15 cellular contexts compared by ENCODE assay signal in genomic region chr2:196162586-196163180, GRCh38. TPM values are rescaled to one million over a fixed set of nuclear protein-coding genes. Genes with fewer than 3 reads are reported as not detected.
DNase-seq lines count a peak whose midpoint lies in the region; ATAC-seq and TF ChIP-seq lines count a peak whose summit lies in the region.
"Had no signal": no experiment of that assay in that cellular context is flagged by ENCODE, and none has a peak within 500 bp of the region (broad histone marks: within the 10 kb centered on the region; RNA-seq: fewer than 3 reads in every experiment).

No MANE protein-coding gene starts in this region.

- H2BK5ac ChIP-seq in trophoblast cell (ENCODE audit: low read depth, low read length, poor library complexity), result no peak overlapping the region

- no peak overlapping the region for H3K4ac ChIP-seq in trophoblast cell (ENCODE audit: low read depth, low read length)

- H3K4me1 Mint-ChIP-seq in MCF 10A (ENCODE audit: insufficient read depth, unreplicated experiment) (peaks cover 26% of the 10 kb centered on the region), endodermal cell (peaks cover 2% of the 10 kb centered on the region)

- POLR2A ChIA-PET in MCF 10A (lab: Yijun Ruan, JAX) (interaction anchor here (1.0 to 6.3 kb wide), 2 partner anchors 8 to 71 kb away, joined by 3 to 50 read pairs; partner anchors contain the start of gene STK17B), OCI-LY7 (lab: Charles Lee) (interaction anchor here (0.6 to 6.7 kb wide), 13 partner anchors 9 to 113 kb away, joined by 3 to 110 read pairs (median 4); partner anchors contain the start of gene STK17B)

- H4K12ac ChIP-seq in trophoblast cell (ENCODE audit: low read depth, low read length), result no peak overlapping the region

- WGBS in endodermal cell (ENCODE audit: insufficient coverage in 1 of 2, insufficient read length in 1 of 2), 2 experiments, result 95 to 100% methylated on average over 2 to 6 of the region's 6 CpGs
- WGBS in trophoblast cell (ENCODE audit: extremely low coverage, insufficient coverage, insufficient read length), result no CpG with 5 or more reads among the region's 6 CpGs

- H2AFZ ChIP-seq in OCI-LY7 (ENCODE audit: low read length) (no peak overlapping the region), trophoblast cell (ENCODE audit: insufficient read depth, low read length, poor library complexity) (no peak overlapping the region)

- no peak overlapping the region for H2BK12ac ChIP-seq in trophoblast cell (ENCODE audit: low read length)

- H3K4me3 ChIP-seq in breast epithelium, result no peak overlapping the region
- peak overlapping the region; percentile 44 for H3K4me3 ChIP-seq in OCI-LY7 (ENCODE audit: low read depth, low read length, poor library complexity, severe bottlenecking)
- H3K4me3 ChIP-seq in endodermal cell (ENCODE audit: low read length), result no peak overlapping the region
- no peak overlapping the region for H3K4me3 ChIP-seq in trophoblast cell (ENCODE audit: low read depth, low read length)
- H3K4me3 ChIP-seq: HAP-1, MG63, thoracic aorta had no signal

- no peak for TF ChIP-seq CTCF in MCF 10A (IDR thresholded peaks at IDR 0.05; ENCODE audit: unreplicated experiment)
- TF ChIP-seq CTCF in breast epithelium (IDR thresholded peaks at IDR 0.05), result no peak
- no peak for TF ChIP-seq CTCF in OCI-LY7 (conservative IDR thresholded peaks at IDR 0.05; ENCODE audit: low read length)
- no peak for TF ChIP-seq CTCF in endodermal cell (conservative IDR thresholded peaks at IDR 0.05)

- CTCF ChIA-PET in MCF 10A (lab: Yijun Ruan, JAX) (interaction anchor here (0.7 to 1.2 kb wide), 4 partner anchors 9 to 175 kb away, joined by 3 to 6 read pairs (median 3); partner anchors contain the start of genes DNAH7 and STK17B), OCI-LY7 (lab: Charles Lee; ENCODE audit: unreplicated experiment) (interaction anchor here (0.8 kb wide), 1 partner anchor 114 kb away, joined by 3 read pairs; no protein-coding TSS in a partner anchor)

- no TSS peak for BruUV-seq in MCF 10A (replicated peaks; lab: Mats Ljungman, UMichigan)
- no TSS peak for BruUV-seq in OCI-LY7 (replicated peaks; lab: Mats Ljungman, UMichigan)

- H3K9me3 ChIP-seq in breast epithelium (no peaks in the 10 kb centered on the region), OCI-LY7 (ENCODE audit: low read length) (no peaks in the 10 kb centered on the region), endodermal cell (ENCODE audit: control insufficient read depth, low read length) (no peaks in the 10 kb centered on the region), trophoblast cell (ENCODE audit: insufficient read depth, low read depth, low read length) (no peaks in the 10 kb centered on the region)
- H3K9me3 ChIP-seq: HAP-1, heart right ventricle, MG63, thoracic aorta had no signal

- H3K14ac ChIP-seq in trophoblast cell (ENCODE audit: low read length), result no peak overlapping the region

- H3K27ac ChIP-seq in breast epithelium (no peak overlapping the region), OCI-LY7 (ENCODE audit: low read depth, low read length, poor library complexity, severe bottlenecking) (peak overlapping the region; percentile 82), endodermal cell (ENCODE audit: low read depth, low read length) (no peak overlapping the region), caudate nucleus (ENCODE audit: low read depth, low read length) (no peak overlapping the region), trophoblast cell (ENCODE audit: low read depth, low read length) (no peak overlapping the region)
- H3K27ac ChIP-seq: thoracic aorta had no signal

- H3K36me3 Mint-ChIP-seq in MCF 10A (ENCODE audit: insufficient read depth, unreplicated experiment), result peaks cover 35% of the 10 kb centered on the region
- H3K36me3 Mint-ChIP-seq in endodermal cell (ENCODE audit: low read depth), result peaks cover 10% of the 10 kb centered on the region

- H4K20me1 ChIP-seq in OCI-LY7 (ENCODE audit: insufficient read depth, low read length), result peaks cover 36% of the 10 kb centered on the region

- no peak overlapping the region for H3K18ac ChIP-seq in trophoblast cell (ENCODE audit: low read length)

- no peaks in the 10 kb centered on the region for H3K9me3 Mint-ChIP-seq in MCF 10A (ENCODE audit: unreplicated experiment)
- H3K9me3 Mint-ChIP-seq in endodermal cell, result no peaks in the 10 kb centered on the region

- H3K23ac ChIP-seq in trophoblast cell (ENCODE audit: low read length), result no peak overlapping the region

- no peak overlapping the region for H2AK5ac ChIP-seq in trophoblast cell (ENCODE audit: low read length)

- no peak overlapping the region for H3K4me3 Mint-ChIP-seq in MCF 10A (ENCODE audit: unreplicated experiment)
- no peak overlapping the region for H3K4me3 Mint-ChIP-seq in endodermal cell

- no peak overlapping the region for H4K8ac ChIP-seq in trophoblast cell (ENCODE audit: low read depth, low read length)

- peaks cover 100% of the 10 kb centered on the region for H3K79me2 ChIP-seq in OCI-LY7 (ENCODE audit: insufficient read depth, low read depth, low read length)
- peaks cover 3% of the 10 kb centered on the region for H3K79me2 ChIP-seq in trophoblast cell (ENCODE audit: control insufficient read depth, insufficient read depth, low read length, poor library complexity)

- no peaks in the 10 kb centered on the region for H3K36me3 ChIP-seq in breast epithelium
- H3K36me3 ChIP-seq in OCI-LY7 (ENCODE audit: insufficient read depth, low read length), result peaks cover 96% of the 10 kb centered on the region
- H3K36me3 ChIP-seq in endodermal cell (ENCODE audit: control insufficient read depth, insufficient read depth, low read length), result no peaks in the 10 kb centered on the region
- H3K36me3 ChIP-seq in trophoblast cell (ENCODE audit: control insufficient read depth in 1 of 2, insufficient read depth in 2 of 2, low read length in 2 of 2), result peaks cover 6 to 8% of the 10 kb centered on the region in 2 experiments
- H3K36me3 ChIP-seq: HAP-1 had no signal

- DNase-seq in MCF 10A (ENCODE audit: unreplicated experiment) (no peak), breast epithelium (ENCODE audit: low spot score in 2 of 2) (no peak), OCI-LY7 (ENCODE audit: low spot score) (no peak), endodermal cell (no peak), caudate nucleus (lab: John Stamatoyannopoulos, UW) (no peak), trophoblast cell (no peak)
- DNase-seq in NK-92 treated with Interleukin-12 subunit alpha and Interleukin-12 subunit beta, amount 100 ng/mL, for 24 hours (lab: John Stamatoyannopoulos, UW), result no peak
- DNase-seq: activated CD4-positive, alpha-beta T cell treated with anti-CD3 and anti-CD28 coated beads for 1 hour; effector CD8-positive, alpha-beta T cell; GDM1; heart right ventricle; MG63 had no signal

- intact Hi-C loops in MCF 10A (cut with micrococcal nuclease) (loop anchor here (10.0 kb wide), 1 partner anchor 172 kb away; no protein-coding TSS in a partner anchor), breast epithelium (cut with DNase I; ENCODE audit: low total_unique reads) (no loop called here), OCI-LY7 (cut with micrococcal nuclease; ENCODE audit: unreplicated experiment) (no loop called here)

- H3K27me3 Mint-ChIP-seq in MCF 10A (ENCODE audit: insufficient read depth, unreplicated experiment) (no peaks in the 10 kb centered on the region), endodermal cell (ENCODE audit: insufficient read depth) (no peaks in the 10 kb centered on the region)

- no peak for TF ChIP-seq POLR2A in breast epithelium (IDR thresholded peaks at IDR 0.05)

- no peak overlapping the region for H4K91ac ChIP-seq in trophoblast cell (ENCODE audit: low read depth, low read length)

- H3K27me3 ChIP-seq in breast epithelium, result no peaks in the 10 kb centered on the region
- no peaks in the 10 kb centered on the region for H3K27me3 ChIP-seq in endodermal cell (ENCODE audit: control insufficient read depth, insufficient read depth, low read length, poor library complexity, severe bottlenecking)
- H3K27me3 ChIP-seq in trophoblast cell (ENCODE audit: insufficient read depth, low read length), result no peaks in the 10 kb centered on the region
- H3K27me3 ChIP-seq: heart right ventricle, MG63 had no signal

- no peak overlapping the region for H3K9ac ChIP-seq in endodermal cell (ENCODE audit: extremely low read depth, low read length, poor library complexity, severe bottlenecking)
- H3K9ac ChIP-seq in trophoblast cell (ENCODE audit: low read length), result no peak overlapping the region

- H3K79me1 ChIP-seq in trophoblast cell (ENCODE audit: low read length), result peaks cover 3% of the 10 kb centered on the region

- peak overlapping the region; percentile 57 for H3K4me2 ChIP-seq in OCI-LY7 (ENCODE audit: low read length)
- no peak overlapping the region for H3K4me2 ChIP-seq in trophoblast cell (ENCODE audit: low read length)

- H3K9me2 ChIP-seq in OCI-LY7 (ENCODE audit: insufficient read depth, low read length), result no peaks in the 10 kb centered on the region

- H2BK120ac ChIP-seq in trophoblast cell (ENCODE audit: insufficient read depth, low read length, poor library complexity), result no peak overlapping the region

- peak overlapping the region; percentile 35 for H3K27ac Mint-ChIP-seq in MCF 10A (ENCODE audit: low read depth, unreplicated experiment)
- H3K27ac Mint-ChIP-seq in endodermal cell, result peak overlapping the region; percentile 26

- H3K4me1 ChIP-seq in breast epithelium, result no peaks in the 10 kb centered on the region
- H3K4me1 ChIP-seq in OCI-LY7 (ENCODE audit: insufficient read depth, low read length, poor library complexity, severe bottlenecking), result peaks cover 100% of the 10 kb centered on the region
- H3K4me1 ChIP-seq in endodermal cell (ENCODE audit: control insufficient read depth, insufficient read depth, low read length), result no peaks in the 10 kb centered on the region
- peaks cover 0 to 3% of the 10 kb centered on the region in 2 experiments for H3K4me1 ChIP-seq in trophoblast cell (ENCODE audit: control insufficient read depth in 1 of 2, insufficient read depth in 2 of 2, low read length in 2 of 2)

- no peak for ATAC-seq in HG03095 (IDR thresholded peaks at IDR 0.05; ENCODE audit: unreplicated experiment)

RNA-seq across cellular contexts. Expression of gene STK17B, which starts 8.7 kb away (rescaled TPM):
- total RNA-seq in MCF 10A (2022) (17.1 and 20.7 TPM in 2 replicates), breast epithelium (10 to 100 TPM; 51.7 to 85.8 (median 57.7) TPM), OCI-LY7 (2022) (148 and 182 TPM in 2 replicates), endodermal cell (10 to 100 TPM in 1 of 2 donors, 1 to 10 TPM in 1; 6.2 to 10.8 TPM)
- 87.4 and 95.0 TPM in 2 replicates for total RNA-seq in OCI-LY7 (2014; rRNA removed; shearing (Covaris generic))
- 7.8 TPM for polyA plus RNA-seq in endodermal cell (2013, experiment 1 of 2)
- polyA plus RNA-seq in endodermal cell (2013, experiment 2 of 2), result 9.2 TPM
- 14.5 and 15.1 TPM in 2 replicates for polyA plus RNA-seq in trophoblast cell (2013)
